ENCODE assay signal across 2 cellular contexts in genomic region chr20:48100483-48100882, GRCh38.
TF ChIP-seq lines count a peak whose summit lies in the region.

No MANE protein-coding gene starts in this region.

TF ChIP-seq in GM23338, 12 proteins besides CTCF, POLR2A, EP300 and RAD21 (continued from another document):
- TF ChIP-seq ZNF462 (CRISPR knock-in tag; IDR thresholded peaks at IDR 0.05) (no peak), ETS1 (IDR thresholded peaks at IDR 0.05) (no peak), REST (IDR thresholded peaks at IDR 0.05; ENCODE audit: unreplicated experiment) (no peak), ZNF114 (CRISPR knock-in tag; IDR thresholded peaks at IDR 0.05) (no peak), EZH2 (IDR thresholded peaks at IDR 0.05; ENCODE audit: low read depth, unreplicated experiment) (no peak), STAT1 (IDR thresholded peaks at IDR 0.05; ENCODE audit: unreplicated experiment) (no peak), EZH2phosphoT487 (IDR thresholded peaks at IDR 0.05; ENCODE audit: unreplicated experiment) (no peak), CREB1 (CRISPR knock-in tag; IDR thresholded peaks at IDR 0.05; ENCODE audit: low read depth) (no peak), NANOG (IDR thresholded peaks at IDR 0.05; ENCODE audit: borderline replicate concordance) (no peak), ZNF331 (CRISPR knock-in tag; IDR thresholded peaks at IDR 0.05; ENCODE audit: low read depth) (no peak)

TF ChIP-seq in K562, 482 proteins besides CTCF, POLR2A, EP300 and RAD21 (continued from another document):
- TF ChIP-seq RAD51 (IDR thresholded peaks at IDR 0.05; ENCODE audit: borderline replicate concordance, low read depth) (peak; percentile 47; the same call in 1 of the 2 replicates), RBBP5 (IDR thresholded peaks at IDR 0.05; ENCODE audit: borderline replicate concordance, insufficient read depth, low read length, poor library complexity, severe bottlenecking) (no peak), USF2 (CRISPR knock-in tag; IDR thresholded peaks at IDR 0.05) (peak; percentile 77)
